ENCODE assay signal across 27 cellular contexts in genomic region chr11:7167976-7168740, GRCh38.
DNase-seq lines count a peak whose midpoint lies in the region; ATAC-seq, FAIRE-seq and TF ChIP-seq lines count a peak whose summit lies in the region.
"Had no signal": no experiment of that assay in that cellular context is flagged by ENCODE, and none has a peak within 500 bp of the region (broad histone marks: within the 10 kb centered on the region; RNA-seq: fewer than 3 reads in every experiment).

No MANE protein-coding gene starts in this region.

- in situ Hi-C loops in GM12878 (cut with MboI): no loop called here

- POLR2A ChIA-PET in GM12878 (lab: Charles Lee): no interaction called here

- H3K36me3 ChIP-seq in GM12878 (ENCODE audit: control insufficient read depth in 2 of 2, insufficient read depth in 2 of 2, low read length in 1 of 2) (no peaks in the 10 kb centered on the region), small intestine (ENCODE audit: control insufficient read depth in 2 of 2, insufficient read depth in 2 of 2, low read length in 2 of 2) (no peaks in the 10 kb centered on the region)
- H3K36me3 ChIP-seq: BLaER1, gastroesophageal sphincter, right atrium auricular region, vagina had no signal

- no TSS peak for BruUV-seq in GM12878 (replicated peaks; lab: Mats Ljungman, UMichigan)

- H2AFZ ChIP-seq in GM12878 (ENCODE audit: control insufficient read depth, low read depth, low read length): no peak overlapping the region

- intact Hi-C loops in GM12878 (cut with micrococcal nuclease; ENCODE audit: unreplicated experiment): no loop called here

- WGBS in GM12878 (ENCODE audit: insufficient coverage, insufficient replicate concordance, low lambda C conversion rate, missing lambda C conversion rate): 3% methylated on average over 2 of the region's 2 CpGs
- 54 to 66% (median 61%) methylated on average over 2 of the region's 2 CpGs for WGBS in small intestine, 3 donors

- no peaks in the 10 kb centered on the region for H3K79me2 ChIP-seq in GM12878 (ENCODE audit: control insufficient read depth, insufficient read depth, low read length)

- no peak for TF ChIP-seq POLR2A in GM12878 (IDR thresholded peaks at IDR 0.05; ENCODE audit: low read depth, low read length)

- RAD21 ChIA-PET in GM12878 (lab: Charles Lee; ENCODE audit: unreplicated experiment): no interaction called here

- H3K27me3 ChIP-seq in GM12878 (replicated peaks in 1 of 2; ENCODE audit: control insufficient read depth in 2 of 2, insufficient read depth in 2 of 2, low read length in 1 of 2): no peaks in the 10 kb centered on the region
- H3K27me3 ChIP-seq in small intestine (ENCODE audit: control insufficient read depth in 2 of 2, insufficient read depth in 2 of 2, low read length in 2 of 2): no peaks in the 10 kb centered on the region
- H3K27me3 ChIP-seq: BLaER1, dorsolateral prefrontal cortex, gastroesophageal sphincter, right atrium auricular region, vagina had no signal

- H3K9me3 ChIP-seq in GM12878 (replicated peaks; ENCODE audit: control insufficient read depth, insufficient read depth, low read length) (no peaks in the 10 kb centered on the region), small intestine (ENCODE audit: control insufficient read depth, low read depth) (no peaks in the 10 kb centered on the region)
- H3K9me3 ChIP-seq: BLaER1, gastroesophageal sphincter, right atrium auricular region, vagina had no signal

- H3K27ac ChIP-seq in GM12878 (ENCODE audit: control insufficient read depth, insufficient read depth): no peak overlapping the region
- H3K27ac ChIP-seq in small intestine (ENCODE audit: low read depth in 1 of 2, low read length in 1 of 2): no peak overlapping the region
- H3K27ac ChIP-seq: BLaER1, dorsolateral prefrontal cortex, gastroesophageal sphincter, right atrium auricular region, vagina, VCaP had no signal

- no peak overlapping the region for H3K4me2 ChIP-seq in GM12878 (ENCODE audit: control insufficient read depth, insufficient read depth)
- H3K4me2 ChIP-seq: BLaER1 had no signal

- no peaks in the 10 kb centered on the region for H4K20me1 ChIP-seq in GM12878 (ENCODE audit: control insufficient read depth, insufficient read depth)
- H4K20me1 ChIP-seq: BLaER1 had no signal

- no peak for TF ChIP-seq EP300 in GM12878 (IDR thresholded peaks at IDR 0.05; ENCODE audit: borderline replicate concordance in 1 of 2, control insufficient read depth in 1 of 2, low read depth in 2 of 2, low read length in 2 of 2)

- FAIRE-seq in GM12878 (lab: Jason Lieb, UNC): no peak
- FAIRE-seq in small intestine (lab: Jason Lieb, UNC): no peak
- FAIRE-seq: D721Med had no signal

- TF ChIP-seq CTCF in GM12878 (IDR thresholded peaks at IDR 0.05 in 2 of 3, conservative IDR thresholded peaks at IDR 0.05 in 1 of 3; ENCODE audit: control insufficient read depth in 2 of 3, extremely low read depth in 1 of 3, insufficient read depth in 1 of 3, low read depth in 3 of 3, low read length in 3 of 3): no peak
- peak; percentile 25 for TF ChIP-seq CTCF in retinal pigment epithelial cell (conservative IDR thresholded peaks at IDR 0.05; ENCODE audit: low read depth, low read length)

- ATAC-seq in GM12878: peak; percentile 42; the same call in 2 of the 3 replicates
- ATAC-seq: gastroesophageal sphincter had no signal

- DNase-seq in NCI-H510A treated with DMSO at 0.1 percent for 48 hours (lab: John Stamatoyannopoulos, UW) (peak; percentile 39), NCI-H510A (lab: John Stamatoyannopoulos, UW) (no peak), NCI-H2029 treated with DMSO at 0.1 percent for 48 hours (lab: John Stamatoyannopoulos, UW) (peak; percentile 51), GM12878 (ENCODE audit: low read depth, low spot score) (no peak), retinal pigment epithelial cell (ENCODE audit: low read depth) (no peak), AG20443 (ENCODE audit: low spot score) (no peak), small intestine (no peak)
- no peak for DNase-seq in activated CD4-positive, CD25-positive, alpha-beta regulatory T cell (lab: John Stamatoyannopoulos, UW)
- DNase-seq: activated CD4-positive, alpha-beta T cell treated with anti-CD3 and anti-CD28 coated beads, Interleukin-2, amount 50 U/mL, for 48 hours; activated gamma-delta T cell treated with Interleukin-2 at 50 U/mL for 16 hours; activated T-cell treated with anti-CD3 and anti-CD28 coated beads for 4 hours; caudate nucleus; dorsolateral prefrontal cortex; erythroblast; Kasumi-1; kidney glomerular epithelial cell; mammary epithelial cell; NCI-H1092 treated with DMSO at 0.1 percent for 48 hours; NK-92 treated with Interleukin-12 subunit alpha and Interleukin-12 subunit beta, amount 100 ng/mL, for 24 hours; substantia nigra; T-helper 2 cell had no signal

- SMC1A ChIA-PET in GM12878 (lab: Charles Lee; ENCODE audit: uncharacterized antibody, unreplicated experiment): no interaction called here

- CTCF ChIA-PET in GM12878 (lab: Yijun Ruan, JAX): no interaction called here

- H3K4me1 ChIP-seq in GM12878 (ENCODE audit: control insufficient read depth, insufficient read depth, low read length) (no peaks in the 10 kb centered on the region), small intestine (ENCODE audit: control insufficient read depth in 2 of 2, insufficient read depth in 1 of 2, low read depth in 1 of 2, low read length in 1 of 2) (no peaks in the 10 kb centered on the region)
- H3K4me1 ChIP-seq: BLaER1, gastroesophageal sphincter, right atrium auricular region, vagina had no signal

- H3K4me3 ChIP-seq in GM12878 (no peak overlapping the region), retinal pigment epithelial cell (ENCODE audit: low read length) (no peak overlapping the region), small intestine (ENCODE audit: low read depth in 1 of 2, low read length in 2 of 2) (no peak overlapping the region)
- H3K4me3 ChIP-seq: BLaER1, dorsolateral prefrontal cortex, gastroesophageal sphincter, right atrium auricular region, vagina had no signal

- TF ChIP-seq RAD21 in GM12878 (IDR thresholded peaks at IDR 0.05; ENCODE audit: insufficient read depth, low read depth, low read length): no peak

- H3K9ac ChIP-seq in GM12878 (ENCODE audit: control insufficient read depth, insufficient read depth, low read length): no peak overlapping the region
- H3K9ac ChIP-seq: BLaER1 had no signal

TF ChIP-seq in GM12878, 131 proteins besides CTCF, POLR2A, EP300 and RAD21:
- no peak for TF ChIP-seq NFIC (IDR thresholded peaks at IDR 0.05; ENCODE audit: low read depth, low read length)
- TF ChIP-seq RB1 (IDR thresholded peaks at IDR 0.05; ENCODE audit: borderline replicate concordance): no peak
- TF ChIP-seq STAT3 (IDR thresholded peaks at IDR 0.05; ENCODE audit: low read depth, low read length): no peak
- no peak for TF ChIP-seq USF2 (IDR thresholded peaks at IDR 0.05; ENCODE audit: borderline replicate concordance, low read depth, low read length)
- no peak for TF ChIP-seq JUNB (IDR thresholded peaks at IDR 0.05)
- no peak for TF ChIP-seq POLR2AphosphoS2 (IDR thresholded peaks at IDR 0.05; ENCODE audit: low read depth, low read length)
- no peak for TF ChIP-seq RUNX3 (IDR thresholded peaks at IDR 0.05; ENCODE audit: low read length)
- TF ChIP-seq ZBTB33 (IDR thresholded peaks at IDR 0.05): no peak

Comparison
In these comparisons a context has a peak if more than half of its experiments do, and no peak if none do; other contexts are left out.
1. DNase-seq: peak in NCI-H510A treated with DMSO at 0.1 percent for 48 hours (single experiment) and NCI-H2029 treated with DMSO at 0.1 percent for 48 hours (single experiment); none in NCI-H510A (single experiment), GM12878 (single experiment), retinal pigment epithelial cell (single experiment), activated CD4-positive, CD25-positive, alpha-beta regulatory T cell (0 of 4), AG20443 (single experiment) and small intestine (single experiment).